In the genomic region with DNA sequence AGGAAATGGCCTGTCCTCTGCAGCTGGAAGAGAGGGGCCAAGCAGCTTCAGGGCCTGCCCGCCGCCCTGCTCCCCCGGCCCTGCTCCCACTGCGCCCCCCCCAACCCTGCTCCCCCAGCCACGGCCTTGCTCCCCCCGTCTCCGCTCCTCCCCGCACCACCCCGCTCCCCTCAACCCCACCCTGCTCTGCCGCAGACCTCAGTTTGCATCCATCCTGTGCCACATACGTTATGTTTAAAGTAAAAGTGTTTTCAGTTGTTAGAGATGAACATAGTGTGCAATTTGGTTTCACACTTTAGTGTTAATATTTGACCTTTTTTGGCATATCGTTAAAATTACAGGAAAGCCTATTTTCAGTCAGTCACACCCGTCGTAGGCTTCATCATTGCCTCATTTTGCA, we compare ENCODE assay signal across 20 cellular contexts. TPM values are rescaled to one million over a fixed set of nuclear protein-coding genes. Genes with fewer than 3 reads are reported as not detected.
DNase-seq lines count a peak whose midpoint lies in the region; ATAC-seq, FAIRE-seq and TF ChIP-seq lines count a peak whose summit lies in the region.
"Had no signal": no experiment of that assay in that cellular context is flagged by ENCODE, and none has a peak within 500 bp of the region (broad histone marks: within the 10 kb centered on the region; RNA-seq: fewer than 3 reads in every experiment).

No MANE protein-coding gene starts in this region.

- no peak overlapping the region for H3K9ac ChIP-seq in kidney (ENCODE audit: low read length in 2 of 2)

- ATAC-seq in left ventricle myocardium superior (peak; percentile 23), upper lobe of right lung (peak; percentile 24), GM21381 (IDR thresholded peaks at IDR 0.05; ENCODE audit: unreplicated experiment) (no peak)
- peak; percentile 38 for ATAC-seq in activated CD8-positive, alpha-beta T cell treated with anti-CD3 and anti-CD28 coated beads, Interleukin-2, amount 10 ng/mL, durations not matched to agents 7 days and 5 days
- ATAC-seq: gastroesophageal sphincter had no signal

- H3K27me3 ChIP-seq in right atrium auricular region, result no peaks in the 10 kb centered on the region
- no peaks in the 10 kb centered on the region for H3K27me3 ChIP-seq in upper lobe of right lung
- H3K27me3 ChIP-seq: gastroesophageal sphincter, MG63, sigmoid colon had no signal

- H3K36me3 ChIP-seq in right atrium auricular region, result peaks cover 50% of the 10 kb centered on the region
- H3K36me3 ChIP-seq in kidney (ENCODE audit: control insufficient read depth in 1 of 2, insufficient read depth in 2 of 2, low read length in 2 of 2), result peaks cover 5 to 9% of the 10 kb centered on the region in 2 donors
- peaks cover 28% of the 10 kb centered on the region for H3K36me3 ChIP-seq in upper lobe of right lung

- H3K4me1 ChIP-seq in right atrium auricular region (no peaks in the 10 kb centered on the region), kidney (ENCODE audit: control insufficient read depth in 1 of 2, insufficient read depth in 1 of 2, low read depth in 1 of 2, low read length in 2 of 2) (no peaks in the 10 kb centered on the region), upper lobe of right lung (no peaks in the 10 kb centered on the region)
- H3K4me1 ChIP-seq: gastroesophageal sphincter, sigmoid colon had no signal

- DNase-seq in left ventricle myocardium superior (peak; percentile 17), right atrium auricular region (ENCODE audit: low spot score) (no peak), kidney (peak; percentile 71), upper lobe of right lung (no peak)
- DNase-seq in activated CD8-positive, alpha-beta T cell treated with anti-CD3 and anti-CD28 coated beads, Interleukin-2, amount 10 ng/mL, durations not matched to agents 7 days and 5 days, result peak; percentile 75
- no peak for DNase-seq in activated effector memory CD4-positive, alpha-beta T cell treated with Interleukin-2 at 50 U/mL for 16 hours
- no peak for DNase-seq in stimulated activated CD4-positive, alpha-beta T cell treated with anti-CD3 and anti-CD28 coated beads, Interleukin-4, amount 100 ng/mL, for 1 hour
- DNase-seq: DMS153; mesenchymal stem cell; MG63; NCI-H2107; NCI-H774; nucleus accumbens; sigmoid colon; stimulated activated CD4-positive, alpha-beta T cell treated with anti-CD3 and anti-CD28 coated beads, Interleukin-4, amount 100 ng/mL, for 24 hours had no signal

- no peaks in the 10 kb centered on the region for H3K9me3 Mint-ChIP-seq in activated CD8-positive, alpha-beta T cell treated with anti-CD3 and anti-CD28 coated beads, Interleukin-2, amount 10 ng/mL, durations not matched to agents 7 days and 5 days (ENCODE audit: insufficient read depth)
- H3K9me3 Mint-ChIP-seq: activated T-helper 2 cell treated with anti-CD3 and anti-CD28 coated beads, Interferon-gamma antibody, Interleukin-2, Interleukin-4, amounts not matched to agents 10 μg/mL and 5 μg/mL and 100 μg/mL, durations not matched to agents 14 hours and 24 hours and 36 hours had no signal

- peaks cover 32% of the 10 kb centered on the region for H3K4me1 Mint-ChIP-seq in activated CD8-positive, alpha-beta T cell treated with anti-CD3 and anti-CD28 coated beads, Interleukin-2, amount 10 ng/mL, durations not matched to agents 7 days and 5 days (ENCODE audit: low read depth)

- H3K4me3 Mint-ChIP-seq in activated CD8-positive, alpha-beta T cell treated with anti-CD3 and anti-CD28 coated beads, Interleukin-2, amount 10 ng/mL, durations not matched to agents 7 days and 5 days, result peak overlapping the region; percentile 72

- H3K4me3 ChIP-seq in right atrium auricular region (no peak overlapping the region), kidney (ENCODE audit: low read length in 2 of 2) (no peak overlapping the region), upper lobe of right lung (no peak overlapping the region)
- H3K4me3 ChIP-seq: gastroesophageal sphincter, MG63, sigmoid colon had no signal

- CTCF ChIA-PET in activated CD8-positive, alpha-beta T cell treated with anti-CD3 and anti-CD28 coated beads, Interleukin-2, amount 10 ng/mL, durations not matched to agents 7 days and 5 days (lab: Charles Lee), result interaction anchor here (1.4 to 2.1 kb wide), 2 partner anchors 13 to 281 kb away, joined by 3 to 9 read pairs; no protein-coding TSS in a partner anchor

- peak overlapping the region; percentile 100 for H3K27ac Mint-ChIP-seq in activated CD8-positive, alpha-beta T cell treated with anti-CD3 and anti-CD28 coated beads, Interleukin-2, amount 10 ng/mL, durations not matched to agents 7 days and 5 days

- POLR2A ChIA-PET in activated CD8-positive, alpha-beta T cell treated with anti-CD3 and anti-CD28 coated beads, Interleukin-2, amount 10 ng/mL, durations not matched to agents 7 days and 5 days (lab: Charles Lee), result interaction anchor here (0.9 to 3.0 kb wide), 9 partner anchors 12 to 210 kb away, joined by 3 to 16 read pairs (median 5); partner anchors contain the start of gene C21orf58

- no peaks in the 10 kb centered on the region for H3K9me3 ChIP-seq in right atrium auricular region
- no peaks in the 10 kb centered on the region for H3K9me3 ChIP-seq in kidney (ENCODE audit: control insufficient read depth in 1 of 2, low read length in 2 of 2)
- H3K9me3 ChIP-seq in upper lobe of right lung, result no peaks in the 10 kb centered on the region
- H3K9me3 ChIP-seq: gastroesophageal sphincter, MG63, sigmoid colon had no signal

- H3K27me3 Mint-ChIP-seq in activated CD8-positive, alpha-beta T cell treated with anti-CD3 and anti-CD28 coated beads, Interleukin-2, amount 10 ng/mL, durations not matched to agents 7 days and 5 days (ENCODE audit: low read depth), result no peaks in the 10 kb centered on the region

- no peak for FAIRE-seq in kidney (lab: Jason Lieb, UNC)
- FAIRE-seq: HTR-8/SVneo, urothelium cell line had no signal

- H3K27ac ChIP-seq in right atrium auricular region (no peak overlapping the region), kidney (ENCODE audit: low read depth in 2 of 2, low read length in 2 of 2) (no peak overlapping the region), upper lobe of right lung (peak overlapping the region; percentile 36)
- H3K27ac ChIP-seq: gastroesophageal sphincter, sigmoid colon had no signal

- H3K36me3 Mint-ChIP-seq in activated CD8-positive, alpha-beta T cell treated with anti-CD3 and anti-CD28 coated beads, Interleukin-2, amount 10 ng/mL, durations not matched to agents 7 days and 5 days (ENCODE audit: low read depth), result peaks cover 41% of the 10 kb centered on the region

- intact Hi-C loops in left ventricle myocardium superior (cut with micrococcal nuclease), result no loop called here
- intact Hi-C loops in kidney (cut with DNase I), result no loop called here
- intact Hi-C loops in upper lobe of right lung (cut with DNase I), result no loop called here

- TF ChIP-seq CTCF in right atrium auricular region (IDR thresholded peaks at IDR 0.05), result no peak
- TF ChIP-seq CTCF in kidney (IDR thresholded peaks at IDR 0.05; ENCODE audit: borderline replicate concordance, extremely low read depth, insufficient read depth), result no peak
- TF ChIP-seq CTCF in upper lobe of right lung (IDR thresholded peaks at IDR 0.05), result no peak

RNA-seq across cellular contexts. Expression of gene DIP2A, which starts 34.1 kb away (rescaled TPM):
- total RNA-seq in left ventricle myocardium superior (28.5 TPM), right atrium auricular region (10 to 100 TPM; 18.1 to 25.9 TPM), kidney (36.5 TPM), upper lobe of right lung (35.6 TPM)
- total RNA-seq in activated CD8-positive, alpha-beta T cell treated with anti-CD3 and anti-CD28 coated beads, Interleukin-2, amount 10 ng/mL, durations not matched to agents 7 days and 5 days, result 10 to 100 TPM; 53.7 to 53.9 TPM
- polyA plus RNA-seq in kidney (ENCODE audit: insufficient read depth, low read depth, low replicate concordance), result 8.7 TPM

Comparison
In these comparisons a context has a peak if more than half of its experiments do, and no peak if none do; other contexts are left out.
1. DNase-seq: peak in left ventricle myocardium superior (single experiment), activated CD8-positive, alpha-beta T cell treated with anti-CD3 and anti-CD28 coated beads, Interleukin-2, amount 10 ng/mL, durations not matched to agents 7 days and 5 days (single experiment) and kidney (single experiment); none in right atrium auricular region (single experiment), upper lobe of right lung (single experiment), activated effector memory CD4-positive, alpha-beta T cell treated with Interleukin-2 at 50 U/mL for 16 hours (single experiment) and stimulated activated CD4-positive, alpha-beta T cell treated with anti-CD3 and anti-CD28 coated beads, Interleukin-4, amount 100 ng/mL, for 1 hour (single experiment).